ENCODE assay signal across 2 cellular contexts in the genomic region with DNA sequence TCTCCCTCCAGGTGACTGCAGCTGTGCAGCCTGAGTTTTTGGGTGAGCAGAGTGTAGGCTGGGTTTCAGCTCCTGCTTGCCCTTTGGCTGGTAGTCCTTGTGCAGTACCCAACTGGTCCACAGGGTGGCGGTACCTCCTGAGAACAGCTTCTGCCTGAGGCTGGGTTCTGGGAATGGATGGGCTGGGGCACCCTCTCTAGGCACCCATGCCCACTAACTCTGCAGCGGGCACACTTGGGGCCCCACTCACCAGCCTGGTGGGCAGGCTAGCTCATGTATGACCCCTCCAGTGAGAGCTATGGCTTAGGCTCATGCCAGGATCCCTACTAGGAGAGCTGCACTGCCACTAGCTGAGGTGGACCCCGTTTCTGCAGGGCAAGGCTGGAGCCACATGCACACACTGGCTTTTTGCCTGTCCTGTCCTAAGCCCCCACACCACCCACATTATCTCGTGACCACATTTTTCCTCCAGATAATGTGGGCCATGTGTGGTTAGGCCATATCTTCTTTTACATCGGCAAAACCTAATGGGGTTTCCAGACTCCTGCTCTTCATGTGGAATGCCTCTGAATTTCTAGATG.
A peak's percentile ranks its signal among the peaks of the same experiment; 100 is the strongest.
TF ChIP-seq lines count a peak whose summit lies in the region.

No MANE protein-coding gene starts in this region.

TF ChIP-seq in HEK293T, 16 proteins besides CTCF, POLR2A, EP300 and RAD21:
- TF ChIP-seq HDGF (IDR thresholded peaks at IDR 0.05; ENCODE audit: borderline replicate concordance) (0 out of 2 replicates have a peak, but pooled peaks have one; percentile 28), LEF1 (IDR thresholded peaks at IDR 0.05; ENCODE audit: borderline replicate concordance) (no peak)

TF ChIP-seq in HepG2, 621 proteins besides CTCF, POLR2A, EP300 and RAD21 (continues in another document):
- TF ChIP-seq RFX3 (CRISPR knock-in tag; IDR thresholded peaks at IDR 0.05), result no peak
- TF ChIP-seq SMC3 (IDR thresholded peaks at IDR 0.05; ENCODE audit: low read length), result peak; percentile 72
- TF ChIP-seq, protein P1, sequence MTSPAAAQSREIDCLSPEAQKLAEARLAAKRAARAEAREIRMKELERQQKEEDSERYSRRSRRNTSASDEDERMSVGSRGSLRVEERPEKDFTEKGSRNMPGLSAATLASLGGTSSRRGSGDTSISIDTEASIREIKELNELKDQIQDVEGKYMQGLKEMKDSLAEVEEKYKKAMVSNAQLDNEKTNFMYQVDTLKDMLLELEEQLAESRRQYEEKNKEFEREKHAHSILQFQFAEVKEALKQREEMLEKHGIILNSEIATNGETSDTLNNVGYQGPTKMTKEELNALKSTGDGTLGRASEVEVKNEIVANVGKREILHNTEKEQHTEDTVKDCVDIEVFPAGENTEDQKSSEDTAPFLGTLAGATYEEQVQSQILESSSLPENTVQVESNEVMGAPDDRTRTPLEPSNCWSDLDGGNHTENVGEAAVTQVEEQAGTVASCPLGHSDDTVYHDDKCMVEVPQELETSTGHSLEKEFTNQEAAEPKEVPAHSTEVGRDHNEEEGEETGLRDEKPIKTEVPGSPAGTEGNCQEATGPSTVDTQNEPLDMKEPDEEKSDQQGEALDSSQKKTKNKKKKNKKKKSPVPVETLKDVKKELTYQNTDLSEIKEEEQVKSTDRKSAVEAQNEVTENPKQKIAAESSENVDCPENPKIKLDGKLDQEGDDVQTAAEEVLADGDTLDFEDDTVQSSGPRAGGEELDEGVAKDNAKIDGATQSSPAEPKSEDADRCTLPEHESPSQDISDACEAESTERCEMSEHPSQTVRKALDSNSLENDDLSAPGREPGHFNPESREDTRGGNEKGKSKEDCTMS (CRISPR knock-in tag; conservative IDR thresholded peaks at IDR 0.05), result no peak
- no peak for TF ChIP-seq ZBTB39 (CRISPR knock-in tag; IDR thresholded peaks at IDR 0.05)
- TF ChIP-seq MYC (CRISPR knock-in tag; IDR thresholded peaks at IDR 0.05; ENCODE audit: borderline replicate concordance), result no peak
- no peak for TF ChIP-seq ZNF207 (IDR thresholded peaks at IDR 0.05; ENCODE audit: borderline replicate concordance)
- TF ChIP-seq ZNF644 (CRISPR knock-in tag; IDR thresholded peaks at IDR 0.05; ENCODE audit: low read depth), result no peak
- no peak for TF ChIP-seq ZFAT (CRISPR knock-in tag; conservative IDR thresholded peaks at IDR 0.05)
- TF ChIP-seq CHD2 (IDR thresholded peaks at IDR 0.05; ENCODE audit: low read depth, low read length), result no peak
- peak; percentile 75 for TF ChIP-seq STAG1 (CRISPR knock-in tag; IDR thresholded peaks at IDR 0.05)
- TF ChIP-seq NFIC (IDR thresholded peaks at IDR 0.05; ENCODE audit: low read length), result no peak
- no peak for TF ChIP-seq ZNF605 (CRISPR knock-in tag; IDR thresholded peaks at IDR 0.05)
- no peak for TF ChIP-seq PTBP1 (IDR thresholded peaks at IDR 0.05; ENCODE audit: low read depth, low read length, poor library complexity, severe bottlenecking)
- TF ChIP-seq NR2F6 (IDR thresholded peaks at IDR 0.05), result no peak
- TF ChIP-seq NR2F6 (CRISPR knock-in tag; IDR thresholded peaks at IDR 0.05), result 0 out of 2 replicates have a peak, but pooled peaks have one; percentile 9
- peak; percentile 75 for TF ChIP-seq XRCC5 (optimal IDR thresholded peaks at IDR 0.05; ENCODE audit: low read length)
- TF ChIP-seq SMAD1 (CRISPR knock-in tag; IDR thresholded peaks at IDR 0.05; ENCODE audit: borderline replicate concordance, low read depth), result 0 out of 2 replicates have a peak, but pooled peaks have one; percentile 37
- no peak for TF ChIP-seq RBAK (CRISPR knock-in tag; IDR thresholded peaks at IDR 0.05)
- TF ChIP-seq KIAA2018 (CRISPR knock-in tag; IDR thresholded peaks at IDR 0.05; ENCODE audit: borderline replicate concordance), result no peak
- no peak for TF ChIP-seq ETV5 (CRISPR knock-in tag; IDR thresholded peaks at IDR 0.05; ENCODE audit: borderline replicate concordance)
- no peak for TF ChIP-seq HIC2 (CRISPR knock-in tag; IDR thresholded peaks at IDR 0.05; ENCODE audit: low read depth)
- TF ChIP-seq PPARG (CRISPR knock-in tag; conservative IDR thresholded peaks at IDR 0.05), result no peak
- no peak for TF ChIP-seq CENPBD1 (CRISPR knock-in tag; IDR thresholded peaks at IDR 0.05; ENCODE audit: borderline replicate concordance, low read depth)
- no peak for TF ChIP-seq YY1 (IDR thresholded peaks at IDR 0.05; ENCODE audit: insufficient read depth, insufficient replicate concordance, low read depth, low read length)
- TF ChIP-seq, protein P2, sequence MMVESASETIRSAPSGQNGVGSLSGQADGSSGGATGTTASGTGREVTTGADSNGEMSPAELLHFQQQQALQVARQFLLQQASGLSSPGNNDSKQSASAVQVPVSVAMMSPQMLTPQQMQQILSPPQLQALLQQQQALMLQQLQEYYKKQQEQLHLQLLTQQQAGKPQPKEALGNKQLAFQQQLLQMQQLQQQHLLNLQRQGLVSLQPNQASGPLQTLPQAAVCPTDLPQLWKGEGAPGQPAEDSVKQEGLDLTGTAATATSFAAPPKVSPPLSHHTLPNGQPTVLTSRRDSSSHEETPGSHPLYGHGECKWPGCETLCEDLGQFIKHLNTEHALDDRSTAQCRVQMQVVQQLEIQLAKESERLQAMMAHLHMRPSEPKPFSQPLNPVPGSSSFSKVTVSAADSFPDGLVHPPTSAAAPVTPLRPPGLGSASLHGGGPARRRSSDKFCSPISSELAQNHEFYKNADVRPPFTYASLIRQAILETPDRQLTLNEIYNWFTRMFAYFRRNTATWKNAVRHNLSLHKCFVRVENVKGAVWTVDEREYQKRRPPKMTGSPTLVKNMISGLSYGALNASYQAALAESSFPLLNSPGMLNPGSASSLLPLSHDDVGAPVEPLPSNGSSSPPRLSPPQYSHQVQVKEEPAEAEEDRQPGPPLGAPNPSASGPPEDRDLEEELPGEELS (CRISPR knock-in tag; IDR thresholded peaks at IDR 0.05), result no peak
- TF ChIP-seq IKZF4 (CRISPR knock-in tag; IDR thresholded peaks at IDR 0.05; ENCODE audit: borderline replicate concordance, low read depth, not compliant biosample characterization), result no peak
- TF ChIP-seq HNF4A (CRISPR knock-in tag; IDR thresholded peaks at IDR 0.05), result no peak
- 0 out of 2 replicates have a peak, but pooled peaks have one; percentile 40 for TF ChIP-seq ZNF574 (CRISPR knock-in tag; IDR thresholded peaks at IDR 0.05)
- TF ChIP-seq PHF8 (CRISPR knock-in tag; IDR thresholded peaks at IDR 0.05), result no peak
- TF ChIP-seq, protein P3, sequence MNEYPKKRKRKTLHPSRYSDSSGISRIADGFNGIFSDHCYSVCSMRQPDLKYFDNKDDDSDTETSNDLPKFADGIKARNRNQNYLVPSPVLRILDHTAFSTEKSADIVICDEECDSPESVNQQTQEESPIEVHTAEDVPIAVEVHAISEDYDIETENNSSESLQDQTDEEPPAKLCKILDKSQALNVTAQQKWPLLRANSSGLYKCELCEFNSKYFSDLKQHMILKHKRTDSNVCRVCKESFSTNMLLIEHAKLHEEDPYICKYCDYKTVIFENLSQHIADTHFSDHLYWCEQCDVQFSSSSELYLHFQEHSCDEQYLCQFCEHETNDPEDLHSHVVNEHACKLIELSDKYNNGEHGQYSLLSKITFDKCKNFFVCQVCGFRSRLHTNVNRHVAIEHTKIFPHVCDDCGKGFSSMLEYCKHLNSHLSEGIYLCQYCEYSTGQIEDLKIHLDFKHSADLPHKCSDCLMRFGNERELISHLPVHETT (CRISPR knock-in tag; conservative IDR thresholded peaks at IDR 0.05), result no peak
